In the genomic region with DNA sequence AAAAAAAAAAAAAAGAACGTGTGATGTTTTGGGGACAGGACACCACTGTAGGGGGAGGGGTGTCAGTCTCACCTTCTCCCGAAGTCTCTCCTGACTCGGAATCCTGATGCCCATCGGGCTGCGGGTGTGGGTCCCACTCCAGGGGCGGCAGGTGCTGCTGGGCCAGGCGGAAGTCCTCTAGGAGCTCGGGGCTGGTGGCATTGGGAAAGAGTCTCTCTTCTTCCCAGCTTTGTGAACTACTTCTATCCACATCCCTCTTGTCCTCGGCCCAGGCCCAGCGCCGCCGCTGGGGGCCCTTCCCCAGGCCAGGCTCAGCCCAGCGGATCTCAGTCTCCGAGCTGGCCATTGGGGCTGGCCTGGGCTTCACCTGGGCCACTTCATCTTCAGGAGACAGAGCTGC, we compare ENCODE assay signal across 23 cellular contexts. TPM values are rescaled to one million over a fixed set of nuclear protein-coding genes. Genes with fewer than 3 reads are reported as not detected.
DNase-seq lines count a peak whose midpoint lies in the region; ATAC-seq, FAIRE-seq and TF ChIP-seq lines count a peak whose summit lies in the region.
"Had no signal": no experiment of that assay in that cellular context is flagged by ENCODE, and none has a peak within 500 bp of the region (broad histone marks: within the 10 kb centered on the region; RNA-seq: fewer than 3 reads in every experiment).

No MANE protein-coding gene starts in this region.

- H2AK5ac ChIP-seq in H1 (ENCODE audit: low read depth, low read length) (no peak overlapping the region), neuronal stem cell (ENCODE audit: low read depth, low read length) (no peak overlapping the region)

- no peak for TF ChIP-seq POLR2A in H1 (IDR thresholded peaks at IDR 0.05; ENCODE audit: control extremely low read depth in 1 of 2, low read depth in 2 of 2, low read length in 2 of 2)

- FAIRE-seq in H1 (lab: Jason Lieb, UNC), result no peak
- FAIRE-seq: astrocyte, GM12891 had no signal

- H3K23me2 ChIP-seq in H1 (ENCODE audit: low read depth, low read length), result no peaks in the 10 kb centered on the region; the same call in 1 of the 2 replicates

- peaks cover 0 to 2% of the 10 kb centered on the region in 2 experiments for H4K20me1 ChIP-seq in H1 (replicated peaks in 1 of 2; ENCODE audit: control insufficient read depth in 1 of 2, insufficient read depth in 2 of 2, low read length in 2 of 2)
- no peaks in the 10 kb centered on the region for H4K20me1 ChIP-seq in GM23248 (ENCODE audit: insufficient read depth)

- no peak overlapping the region for H2BK20ac ChIP-seq in H1 (ENCODE audit: low read length)

- no peak overlapping the region for H2AFZ ChIP-seq in H1 (ENCODE audit: low read length)
- H2AFZ ChIP-seq in neuronal stem cell (ENCODE audit: low read length), result no peak overlapping the region
- no peak overlapping the region for H2AFZ ChIP-seq in GM23248

- no peak overlapping the region for H3K18ac ChIP-seq in H1 (ENCODE audit: extremely low read depth, low read length)
- H3K18ac ChIP-seq in neuronal stem cell (ENCODE audit: low read length), result no peak overlapping the region

- H2BK5ac ChIP-seq in H1 (ENCODE audit: low read depth, low read length), result 0 out of 2 replicates have a peak overlapping the region, but pooled peaks have one; percentile 8
- no peak overlapping the region for H2BK5ac ChIP-seq in neuronal stem cell (ENCODE audit: low read length)

- POLR2A ChIA-PET in activated B cell treated with CpG ODN at 0.5 μM for 24 hours (lab: Charles Lee) (interaction anchor here (0.7 to 23.4 kb wide), 4 partner anchors 13 to 48 kb away, joined by 6 to 913 read pairs (median 250); no protein-coding TSS in a partner anchor), H1 (lab: Charles Lee; ENCODE audit: partially characterized antibody) (interaction anchor here (0.7 to 10.9 kb wide), 4 partner anchors 8 to 33 kb away, joined by 3 to 67 read pairs (median 8); no protein-coding TSS in a partner anchor)

- ATAC-seq in activated B cell treated with CpG ODN at 0.5 μM for 24 hours (ENCODE audit: low read depth), result no peak
- no peak for ATAC-seq in stimulated activated naive CD8-positive, alpha-beta T cell treated with anti-CD3 and anti-CD28 coated beads, Interleukin-15, amount 100 ng/mL, for 72 hours
- ATAC-seq: gastroesophageal sphincter, Panc1, right lobe of liver, SK-N-SH treated with all-trans-retinoic acid at 6 μM for 48 hours had no signal

- H3K9me2 ChIP-seq in GM23248 (ENCODE audit: insufficient read depth), result no peaks in the 10 kb centered on the region

- H3K79me1 ChIP-seq in H1 (ENCODE audit: low read depth, low read length) (0 out of 2 replicates have a peak, but pooled peaks cover 3% of the 10 kb centered on the region), neuronal stem cell (ENCODE audit: low read depth, low read length) (no peaks in the 10 kb centered on the region)

- no peak for DNase-seq in activated T-cell treated with anti-CD3 and anti-CD28 coated beads, Interleukin-2, amount 50 U/mL, for 24 hours
- DNase-seq in activated T-cell treated with anti-CD3 and anti-CD28 coated beads for 4 hours, result no peak
- no peak for DNase-seq in activated B cell treated with CpG ODN at 0.5 μM for 24 hours
- no peak for DNase-seq in H1 (ENCODE audit: low read depth in 1 of 2, low spot score in 2 of 2)
- no peak for DNase-seq in stimulated activated naive CD8-positive, alpha-beta T cell treated with anti-CD3 and anti-CD28 coated beads, Interleukin-15, amount 100 ng/mL, for 72 hours
- no peak for DNase-seq in neuronal stem cell (ENCODE audit: low spot score)
- DNase-seq in GM23248, result no peak
- DNase-seq in NAMALWA (ENCODE audit: low spot score), result no peak
- DNase-seq: ACHN, Caco-2, colonic mucosa, H7, NCI-H1930, occipital lobe, transverse colon had no signal

- H3K27me3 ChIP-seq in H1 (replicated peaks in 1 of 4; ENCODE audit: control insufficient read depth in 3 of 4, extremely low read depth in 1 of 4, insufficient read depth in 3 of 4, low read length in 3 of 4) (no peaks in the 10 kb centered on the region), neuronal stem cell (ENCODE audit: control insufficient read depth in 3 of 3, insufficient read depth in 3 of 3, low read depth in 1 of 3, low read length in 3 of 3) (no peaks in the 10 kb centered on the region), GM23248 (replicated peaks; ENCODE audit: insufficient read depth) (no peaks in the 10 kb centered on the region)
- H3K27me3 ChIP-seq: colonic mucosa, gastroesophageal sphincter, right lobe of liver, transverse colon had no signal

- no peaks in the 10 kb centered on the region for H3K9me3 Mint-ChIP-seq in activated T-cell treated with anti-CD3 and anti-CD28 coated beads, Interleukin-2, amount 50 U/mL, for 24 hours
- no peaks in the 10 kb centered on the region for H3K9me3 Mint-ChIP-seq in activated B cell treated with CpG ODN at 0.5 μM for 24 hours
- no peaks in the 10 kb centered on the region for H3K9me3 Mint-ChIP-seq in stimulated activated naive CD8-positive, alpha-beta T cell treated with anti-CD3 and anti-CD28 coated beads, Interleukin-15, amount 100 ng/mL, for 72 hours

- H3K4me1 ChIP-seq in H1 (replicated peaks in 1 of 4; ENCODE audit: control insufficient read depth in 3 of 4, insufficient read depth in 4 of 4, low read length in 3 of 4) (peaks cover 7 to 20% (median 16%) of the 10 kb centered on the region in 4 experiments), neuronal stem cell (ENCODE audit: control insufficient read depth in 2 of 2, insufficient read depth in 1 of 2, low read depth in 1 of 2, low read length in 2 of 2) (peaks cover 16 to 21% of the 10 kb centered on the region in 2 donors), GM23248 (ENCODE audit: insufficient read depth) (peaks cover 32% of the 10 kb centered on the region)
- H3K4me1 ChIP-seq: Caco-2, colonic mucosa had no signal

- no peak for TF ChIP-seq CTCF in activated B cell treated with CpG ODN at 0.5 μM for 24 hours (IDR thresholded peaks at IDR 0.05)
- no peak for TF ChIP-seq CTCF in H1 (IDR thresholded peaks at IDR 0.05; ENCODE audit: control extremely low read depth in 1 of 3, insufficient read depth in 1 of 3, low read depth in 1 of 3, low read length in 3 of 3)

- 79% methylated on average over 12 of the region's 14 CpGs; no CpG with 5 or more reads in 1 of the 2 experiments for WGBS in H1 (ENCODE audit: extremely low coverage in 1 of 2, insufficient coverage in 1 of 2, insufficient read length in 1 of 2, insufficient replicate concordance in 2 of 2, low coverage in 1 of 2, low lambda C conversion rate in 2 of 2, missing lambda C conversion rate in 1 of 2), 2 experiments
- WGBS in neuronal stem cell (ENCODE audit: extremely low coverage in 2 of 2, insufficient read length in 2 of 2, insufficient replicate concordance in 1 of 2), 2 donors, result no CpG with 5 or more reads among the region's 14 CpGs
- WGBS in GM23248 (ENCODE audit: low coverage in 1 of 2, low lambda C conversion rate in 2 of 2, missing lambda C conversion rate in 2 of 2), 2 experiments, result 87% methylated on average over 14 of the region's 14 CpGs

- no peak overlapping the region for H3K4me2 ChIP-seq in H1 (ENCODE audit: insufficient read depth in 1 of 2, low read depth in 2 of 2, low read length in 2 of 2)
- no peak overlapping the region for H3K4me2 ChIP-seq in neuronal stem cell (ENCODE audit: insufficient read depth, low read length, poor library complexity, severe bottlenecking)
- no peak overlapping the region for H3K4me2 ChIP-seq in GM23248 (ENCODE audit: unreplicated experiment)

- H3F3A ChIP-seq in GM23248 (ENCODE audit: insufficient read depth), result peaks cover 21% of the 10 kb centered on the region; the same call in 1 of the 2 replicates

- H3K36me3 ChIP-seq in H1 (ENCODE audit: control insufficient read depth in 2 of 4, insufficient read depth in 4 of 4, low read length in 3 of 4), result peaks cover 2 to 11% (median 4%) of the 10 kb centered on the region in 4 experiments; a peak in 4 of 8 replicates
- H3K36me3 ChIP-seq in neuronal stem cell (replicated peaks in 1 of 2; ENCODE audit: control insufficient read depth in 2 of 2, insufficient read depth in 2 of 2, low read length in 2 of 2), result peaks cover 6 to 35% of the 10 kb centered on the region in 2 donors
- peaks cover 7% of the 10 kb centered on the region; the same call in 1 of the 2 replicates for H3K36me3 ChIP-seq in GM23248 (ENCODE audit: low read depth)

- H3K27ac ChIP-seq in H1 (ENCODE audit: low read depth, low read length) (no peak overlapping the region), neuronal stem cell (replicated peaks; ENCODE audit: low read length) (no peak overlapping the region), GM23248 (no peak overlapping the region)
- H3K27ac ChIP-seq: colonic mucosa, gastroesophageal sphincter, right lobe of liver had no signal

- H3K4ac ChIP-seq in H1 (replicated peaks; ENCODE audit: insufficient read length, low read depth, low read length) (no peak overlapping the region), neuronal stem cell (ENCODE audit: low read length) (no peak overlapping the region)

- CTCF ChIA-PET in activated B cell treated with CpG ODN at 0.5 μM for 24 hours (lab: Charles Lee), result interaction anchor here (1.2 kb wide), 1 partner anchor 42 kb away, joined by 4 read pairs; no protein-coding TSS in a partner anchor
- CTCF ChIA-PET in H1 (lab: Charles Lee; ENCODE audit: partially characterized antibody), result interaction anchor here (0.6 to 1.4 kb wide), 5 partner anchors 10 to 273 kb away, joined by 3 to 5 read pairs (median 4); no protein-coding TSS in a partner anchor

- in situ Hi-C loops in GM23248 (cut with MboI), result no loop called here

- intact Hi-C loops in activated B cell treated with CpG ODN at 0.5 μM for 24 hours (cut with micrococcal nuclease), result no loop called here

- TF ChIP-seq EP300 in H1 (IDR thresholded peaks at IDR 0.05; ENCODE audit: borderline replicate concordance in 1 of 2, low read depth in 2 of 2, low read length in 2 of 2), result no peak

- H3K27ac Mint-ChIP-seq in activated T-cell treated with anti-CD3 and anti-CD28 coated beads, Interleukin-2, amount 50 U/mL, for 24 hours, result peak overlapping the region; percentile 97
- H3K27ac Mint-ChIP-seq in activated B cell treated with CpG ODN at 0.5 μM for 24 hours, result peak overlapping the region; percentile 93
- peak overlapping the region; percentile 64 to 98 for H3K27ac Mint-ChIP-seq in stimulated activated naive CD8-positive, alpha-beta T cell treated with anti-CD3 and anti-CD28 coated beads, Interleukin-15, amount 100 ng/mL, for 72 hours

- no peak overlapping the region for H3K56ac ChIP-seq in H1 (replicated peaks; ENCODE audit: insufficient read length, low read depth, low read length)

- H4K91ac ChIP-seq in H1 (replicated peaks; ENCODE audit: insufficient read length, low read length), result no peak overlapping the region
- H4K91ac ChIP-seq in neuronal stem cell (ENCODE audit: low read depth, low read length, poor library complexity), result no peak overlapping the region

- no peak overlapping the region for H4K5ac ChIP-seq in H1 (ENCODE audit: insufficient read length, low read depth, low read length)

- H3K36me3 Mint-ChIP-seq in activated T-cell treated with anti-CD3 and anti-CD28 coated beads, Interleukin-2, amount 50 U/mL, for 24 hours (ENCODE audit: low read depth), result peaks cover 89% of the 10 kb centered on the region
- H3K36me3 Mint-ChIP-seq in activated B cell treated with CpG ODN at 0.5 μM for 24 hours (ENCODE audit: low read depth), result peaks cover 77% of the 10 kb centered on the region

- peaks cover 91% of the 10 kb centered on the region for H3K4me1 Mint-ChIP-seq in activated T-cell treated with anti-CD3 and anti-CD28 coated beads, Interleukin-2, amount 50 U/mL, for 24 hours (ENCODE audit: low read depth)
- H3K4me1 Mint-ChIP-seq in activated B cell treated with CpG ODN at 0.5 μM for 24 hours, result peaks cover 87% of the 10 kb centered on the region
- peaks cover 78% of the 10 kb centered on the region for H3K4me1 Mint-ChIP-seq in stimulated activated naive CD8-positive, alpha-beta T cell treated with anti-CD3 and anti-CD28 coated beads, Interleukin-15, amount 100 ng/mL, for 72 hours

- H2BK12ac ChIP-seq in H1 (ENCODE audit: low read depth, low read length) (no peak overlapping the region), neuronal stem cell (ENCODE audit: low read length) (no peak overlapping the region)

- H3K4me3 Mint-ChIP-seq in activated T-cell treated with anti-CD3 and anti-CD28 coated beads, Interleukin-2, amount 50 U/mL, for 24 hours, result peak overlapping the region; percentile 98
- H3K4me3 Mint-ChIP-seq in activated B cell treated with CpG ODN at 0.5 μM for 24 hours, result no peak overlapping the region
- peak overlapping the region; percentile 93 to 94 for H3K4me3 Mint-ChIP-seq in stimulated activated naive CD8-positive, alpha-beta T cell treated with anti-CD3 and anti-CD28 coated beads, Interleukin-15, amount 100 ng/mL, for 72 hours

- TF ChIP-seq RAD21 in H1 (IDR thresholded peaks at IDR 0.05 in 1 of 2, conservative IDR thresholded peaks at IDR 0.05 in 1 of 2; ENCODE audit: low read depth in 2 of 2, low read length in 2 of 2), result no peak

- H2BK120ac ChIP-seq in H1 (replicated peaks; ENCODE audit: low read depth, low read length), result no peak overlapping the region
- H2BK120ac ChIP-seq in neuronal stem cell (ENCODE audit: low read depth, low read length), result no peak overlapping the region

- H3K27me3 Mint-ChIP-seq in activated T-cell treated with anti-CD3 and anti-CD28 coated beads, Interleukin-2, amount 50 U/mL, for 24 hours, result no peaks in the 10 kb centered on the region
- H3K27me3 Mint-ChIP-seq in activated B cell treated with CpG ODN at 0.5 μM for 24 hours, result no peaks in the 10 kb centered on the region
- H3K27me3 Mint-ChIP-seq in stimulated activated naive CD8-positive, alpha-beta T cell treated with anti-CD3 and anti-CD28 coated beads, Interleukin-15, amount 100 ng/mL, for 72 hours, result no peaks in the 10 kb centered on the region

- H3K9me3 ChIP-seq in H1 (ENCODE audit: insufficient read depth in 2 of 2, low read depth in 1 of 2, low read length in 1 of 2) (no peaks in the 10 kb centered on the region), neuronal stem cell (replicated peaks in 1 of 2; ENCODE audit: control insufficient read depth in 2 of 2, insufficient read depth in 1 of 2, low read depth in 1 of 2, low read length in 2 of 2) (no peaks in the 10 kb centered on the region), GM23248 (ENCODE audit: low read depth) (no peaks in the 10 kb centered on the region)
- H3K9me3 ChIP-seq: Caco-2, colonic mucosa, gastroesophageal sphincter, right lobe of liver, transverse colon had no signal

- H4K8ac ChIP-seq in H1 (ENCODE audit: extremely low read depth, insufficient read depth, low read length), result no peak overlapping the region; the same call in 1 of the 2 replicates
- H4K8ac ChIP-seq in neuronal stem cell (ENCODE audit: low read depth, low read length), result no peak overlapping the region

- H2BK15ac ChIP-seq in H1 (ENCODE audit: low read length), result no peak overlapping the region
- no peak overlapping the region for H2BK15ac ChIP-seq in neuronal stem cell (ENCODE audit: low read length)

- H3K79me2 ChIP-seq in H1 (ENCODE audit: control insufficient read depth in 1 of 2, insufficient read depth in 2 of 2, low read length in 2 of 2), result 0 out of 4 replicates have a peak, but pooled peaks cover 0 to 2% of the 10 kb centered on the region in 2 experiments
- peaks cover 51% of the 10 kb centered on the region for H3K79me2 ChIP-seq in GM23248 (ENCODE audit: insufficient read depth)

- H3K14ac ChIP-seq in H1 (ENCODE audit: insufficient read length), result no peak overlapping the region
- H3K14ac ChIP-seq in neuronal stem cell (ENCODE audit: low read length), result no peak overlapping the region

- H3K23ac ChIP-seq in H1 (ENCODE audit: insufficient read length) (no peak overlapping the region), neuronal stem cell (ENCODE audit: low read depth, low read length, poor library complexity) (no peak overlapping the region)

- no peak overlapping the region for H3K4me3 ChIP-seq in H1 (ENCODE audit: extremely low read depth in 1 of 4, insufficient read depth in 2 of 4, low read depth in 3 of 4, low read length in 4 of 4)
- no peak overlapping the region for H3K4me3 ChIP-seq in neuronal stem cell (ENCODE audit: low read length in 2 of 2)
- no peak overlapping the region for H3K4me3 ChIP-seq in GM23248
- H3K4me3 ChIP-seq: colonic mucosa, gastroesophageal sphincter, right lobe of liver, transverse colon had no signal

- H3K9ac ChIP-seq in H1 (replicated peaks in 1 of 4; ENCODE audit: extremely low read depth in 1 of 4, low read depth in 3 of 4, low read length in 3 of 4), result no peak overlapping the region
- no peak overlapping the region for H3K9ac ChIP-seq in neuronal stem cell (ENCODE audit: low read depth, low read length, poor library complexity)
- no peak overlapping the region for H3K9ac ChIP-seq in GM23248

RNA-seq across cellular contexts. Expression of a gene that starts 6.8 kb away (rescaled TPM):
- 283 and 322 TPM in 2 replicates for total RNA-seq in activated B cell treated with CpG ODN at 0.5 μM for 24 hours
- 25.9 and 27.4 TPM in 2 replicates for total RNA-seq in H1 (2021; fragmentation: NEBNext Ultra II Directional; extraction: Animal tissue kit (Norgen Biotek cat#: 25700))
- 21.0 and 28.3 TPM in 2 replicates for polyA plus RNA-seq in H1 (2011; rRNA removed)
- 18.3 TPM for polyA plus RNA-seq in H1 (2011; cell fraction: cytosol; rRNA removed)
- polyA plus RNA-seq in H1 (2011; cell fraction: nucleus; rRNA removed), result 62.7 TPM
- polyA plus RNA-seq in H1 (2012, experiment 1 of 2), result 16.3 to 28.1 TPM (median 25.3 TPM) in 4 replicates
- 16.4 TPM for polyA plus RNA-seq in H1 (2012, experiment 2 of 2)
- polyA plus RNA-seq in H1 (2013, experiment 1 of 2), result 16.0 TPM
- polyA plus RNA-seq in H1 (2013, experiment 2 of 2), result 15.2 TPM
- polyA minus RNA-seq in H1 (2011; rRNA and poly(A)+ RNA removed), result 21.8 and 26.9 TPM in 2 replicates
- polyA minus RNA-seq in H1 (2011; cell fraction: cytosol; rRNA and poly(A)+ RNA removed), result 32.5 TPM
- polyA minus RNA-seq in H1 (2011; cell fraction: nucleus; rRNA and poly(A)+ RNA removed), result 36.8 TPM
- 13.9 TPM for polyA plus RNA-seq in neuronal stem cell (2013, experiment 1 of 2)
- polyA plus RNA-seq in neuronal stem cell (2013, experiment 2 of 2), result 13.8 TPM
- total RNA-seq in GM23248 (2014; rRNA removed; shearing (Covaris generic)), result 6.6 and 8.1 TPM in 2 replicates
- polyA plus RNA-seq in GM23248 (2016; fragmentation: Nextera tagmentation; extraction: Ambion mirVana), result 1.8 and 1.9 TPM in 2 replicates

RNA-seq across cellular contexts. Expression of a gene that starts 51.3 kb away (rescaled TPM):
- not detected in 2 replicates for total RNA-seq in activated B cell treated with CpG ODN at 0.5 μM for 24 hours
- total RNA-seq in H1 (2021; fragmentation: NEBNext Ultra II Directional; extraction: Animal tissue kit (Norgen Biotek cat#: 25700)), result 0.90 TPM in 1 of 2 replicates, not detected in the other
- polyA plus RNA-seq in H1 (2011; rRNA removed) (0.66 and 1.3 TPM in 2 replicates), GM23248 (2016; fragmentation: Nextera tagmentation; extraction: Ambion mirVana) (not detected in 2 replicates)
- 1.1 TPM for polyA plus RNA-seq in H1 (2011; cell fraction: cytosol; rRNA removed)
- 0.17 TPM for polyA plus RNA-seq in H1 (2011; cell fraction: nucleus; rRNA removed)
- 1.0 to 1.8 TPM (median 1.5 TPM) in 4 replicates for polyA plus RNA-seq in H1 (2012, experiment 1 of 2)
- 0.33 TPM for polyA plus RNA-seq in H1 (2012, experiment 2 of 2)
- polyA plus RNA-seq in H1 (2013, experiment 1 of 2), result 0.24 TPM
- 0.29 TPM for polyA plus RNA-seq in H1 (2013, experiment 2 of 2)
- polyA minus RNA-seq in H1 (2011; rRNA and poly(A)+ RNA removed), result 0.51 TPM in 1 of 2 replicates, not detected in the other
- not detected for polyA minus RNA-seq in H1 (2011; cell fraction: cytosol; rRNA and poly(A)+ RNA removed)
- polyA minus RNA-seq in H1 (2011; cell fraction: nucleus; rRNA and poly(A)+ RNA removed), result not detected
- polyA plus RNA-seq in neuronal stem cell (2013, experiment 1 of 2), result 0.14 TPM
- 0.08 TPM for polyA plus RNA-seq in neuronal stem cell (2013, experiment 2 of 2)
- total RNA-seq in GM23248 (2014; rRNA removed; shearing (Covaris generic)), result not detected in 2 replicates
- total RNA-seq: astrocyte, epithelial cell of proximal tubule, gastroesophageal sphincter, lung microvascular endothelial cell, occipital lobe, transverse colon had no signal

RNA-seq across cellular contexts. Expression of a gene that starts 58.1 kb away (rescaled TPM):
- not detected in 2 replicates for total RNA-seq in activated B cell treated with CpG ODN at 0.5 μM for 24 hours
- total RNA-seq in H1 (2021; fragmentation: NEBNext Ultra II Directional; extraction: Animal tissue kit (Norgen Biotek cat#: 25700)), result not detected in 2 replicates
- 0.32 TPM in 1 of 2 replicates, not detected in the other for polyA plus RNA-seq in H1 (2011; rRNA removed)
- polyA plus RNA-seq in H1 (2011; cell fraction: cytosol; rRNA removed), result not detected
- polyA plus RNA-seq in H1 (2011; cell fraction: nucleus; rRNA removed), result not detected
- not detected in 4 replicates for polyA plus RNA-seq in H1 (2012, experiment 1 of 2)
- not detected for polyA plus RNA-seq in H1 (2012, experiment 2 of 2)
- not detected for polyA plus RNA-seq in H1 (2013, experiment 1 of 2)
- polyA plus RNA-seq in H1 (2013, experiment 2 of 2), result not detected
- not detected in 2 replicates for polyA minus RNA-seq in H1 (2011; rRNA and poly(A)+ RNA removed)
- not detected for polyA minus RNA-seq in H1 (2011; cell fraction: cytosol; rRNA and poly(A)+ RNA removed)
- not detected for polyA minus RNA-seq in H1 (2011; cell fraction: nucleus; rRNA and poly(A)+ RNA removed)
- polyA plus RNA-seq in neuronal stem cell (2013, experiment 1 of 2), result not detected
- not detected for polyA plus RNA-seq in neuronal stem cell (2013, experiment 2 of 2)
- total RNA-seq in GM23248 (2014; rRNA removed; shearing (Covaris generic)), result not detected in 2 replicates
- polyA plus RNA-seq in GM23248 (2016; fragmentation: Nextera tagmentation; extraction: Ambion mirVana), result not detected in 2 replicates
- total RNA-seq: astrocyte, epithelial cell of proximal tubule, H7, lung microvascular endothelial cell, occipital lobe, transverse colon had no signal

Comparison
In these comparisons a context has a peak if more than half of its experiments do, and no peak if none do; other contexts are left out.
1. RNA of a gene that starts 6.8 kb away (total RNA-seq): 283 to 322 TPM in activated B cell treated with CpG ODN at 0.5 μM for 24 hours; 25.9 to 27.4 TPM in H1 and 6.6 to 8.1 TPM in GM23248; every median in the first group is over 10 times any median in the second.
2. Peak in every context shown above with its lines, with median percentiles within 50 percentile points of each other: H3K27ac Mint-ChIP-seq.